ENCODE assay signal across 20 cellular contexts in the genomic region with DNA sequence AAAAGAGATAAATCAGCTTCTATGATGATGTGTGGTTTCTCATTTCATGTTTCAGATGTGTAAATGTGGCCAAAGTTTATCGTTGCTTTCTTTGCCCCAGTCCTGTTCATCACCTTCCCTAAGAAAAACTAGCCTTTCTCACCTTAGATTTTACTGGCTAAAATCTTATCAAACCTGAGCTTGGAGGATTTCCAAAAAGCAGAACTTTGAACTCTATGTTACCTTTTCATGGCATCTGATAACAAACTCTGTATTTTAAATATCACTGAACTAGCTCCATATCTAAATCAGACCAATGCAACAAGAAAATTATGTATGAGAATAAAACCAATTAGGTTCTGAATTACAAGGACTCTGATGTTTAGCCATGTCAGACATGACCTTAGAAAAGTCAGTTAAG.
DNase-seq lines count a peak whose midpoint lies in the region; ATAC-seq, FAIRE-seq and TF ChIP-seq lines count a peak whose summit lies in the region.
"Had no signal": no experiment of that assay in that cellular context is flagged by ENCODE, and none has a peak within 500 bp of the region (broad histone marks: within the 10 kb centered on the region; RNA-seq: fewer than 3 reads in every experiment).

No MANE protein-coding gene starts in this region.

- peak overlapping the region; percentile 18; the same call in 1 of the 2 replicates for H2AFZ ChIP-seq in SK-N-SH (ENCODE audit: low read depth)

- H3K4me2 ChIP-seq in SK-N-SH, result no peak overlapping the region
- H3K4me2 ChIP-seq: A549 had no signal

- H3K4me1 ChIP-seq in SK-N-SH (ENCODE audit: control insufficient read depth in 1 of 2, insufficient read depth in 2 of 2, low read depth in 1 of 2, low read length in 1 of 2), result no peaks in the 10 kb centered on the region; a peak in 1 of 4 replicates
- H3K4me1 ChIP-seq: A549 had no signal

- TF ChIP-seq EP300 in SK-N-SH (IDR thresholded peaks at IDR 0.05; ENCODE audit: borderline replicate concordance in 1 of 2, low read depth in 1 of 2, low read length in 1 of 2), result no peak

- CTCF ChIA-PET in SK-N-SH (lab: Yijun Ruan, JAX), result interaction anchor here (0.6 to 1.6 kb wide), 3 partner anchors 31 to 225 kb away, joined by 3 to 5 read pairs (median 3); no protein-coding TSS in a partner anchor

- no peaks in the 10 kb centered on the region for H3K9me2 ChIP-seq in SK-N-SH

- no peaks in the 10 kb centered on the region for H3F3A ChIP-seq in SK-N-SH (replicated peaks; ENCODE audit: insufficient read depth)

- no peaks in the 10 kb centered on the region for H4K20me1 ChIP-seq in SK-N-SH (ENCODE audit: insufficient read depth)

- no peaks in the 10 kb centered on the region for H3K79me2 ChIP-seq in SK-N-SH (ENCODE audit: insufficient read depth)

- FAIRE-seq in D721Med (lab: Jason Lieb, UNC), result peak; percentile 73
- FAIRE-seq: A549, GM12891, GM18507 had no signal

- no peak overlapping the region; a peak in 1 of 4 replicates for H3K27ac ChIP-seq in SK-N-SH (ENCODE audit: low read depth in 2 of 2, low read length in 1 of 2)
- H3K27ac ChIP-seq: A549 had no signal

- TF ChIP-seq RAD21 in SK-N-SH (IDR thresholded peaks at IDR 0.05; ENCODE audit: low read length), result no peak

- no peak overlapping the region for H3K9ac ChIP-seq in SK-N-SH

- POLR2A ChIA-PET in SK-N-SH (lab: Yijun Ruan, JAX), result no interaction called here

- WGBS in SK-N-SH (ENCODE audit: low lambda C conversion rate), result 47% methylated on average over 1 of the region's 1 CpG

- no peaks in the 10 kb centered on the region for H3K36me3 ChIP-seq in SK-N-SH (replicated peaks in 1 of 2; ENCODE audit: control insufficient read depth in 1 of 2, insufficient read depth in 2 of 2, low read length in 1 of 2)

- H3K4me3 ChIP-seq in SK-N-SH (ENCODE audit: low read depth in 2 of 2, low read length in 1 of 2), result no peak overlapping the region
- H3K4me3 ChIP-seq: A549 had no signal

- no peaks in the 10 kb centered on the region for H3K9me3 ChIP-seq in SK-N-SH
- H3K9me3 ChIP-seq: A549 had no signal

- DNase-seq in SK-N-SH (no peak), D721Med (ENCODE audit: insufficient read length, low spot score) (no peak), left lobe of liver (ENCODE audit: low spot score) (no peak), activated T-cell treated with anti-CD3 and anti-CD28 coated beads for 4 hours (no peak)
- no peak for DNase-seq in stimulated activated CD4-positive, alpha-beta T cell treated with anti-CD3 and anti-CD28 coated beads, Interleukin-4, amount 100 ng/mL, for 24 hours
- DNase-seq: 8988T; C1 segment of cervical spinal cord; Calu3; CD4-positive, alpha-beta memory T cell; COR-L47; DMS53; DMS79 treated with DMSO at 0.1 percent for 48 hours; GF-D8; GOT3; H7; HCEC 1CT had no signal

- TF ChIP-seq CTCF in SK-N-SH (IDR thresholded peaks at IDR 0.05), result no peak
- no peak for TF ChIP-seq CTCF in D721Med (IDR thresholded peaks at IDR 0.05; ENCODE audit: insufficient read depth, missing control alignments)

- ATAC-seq in SK-N-SH treated with all-trans-retinoic acid at 6 μM for 48 hours, result no peak
- ATAC-seq in left lobe of liver, result peak; percentile 83
- ATAC-seq: A549 had no signal

- H3K27me3 ChIP-seq in SK-N-SH (ENCODE audit: insufficient read depth), result no peaks in the 10 kb centered on the region

TF ChIP-seq in SK-N-SH, 30 proteins besides CTCF, POLR2A, EP300 and RAD21:
- TF ChIP-seq GABPA (IDR thresholded peaks at IDR 0.05; ENCODE audit: low read depth) (no peak), TCF12 (IDR thresholded peaks at IDR 0.05) (0 out of 2 replicates have a peak, but pooled peaks have one; percentile 8), SIN3A (IDR thresholded peaks at IDR 0.05; ENCODE audit: borderline replicate concordance, low read depth, low read length) (no peak), TEAD4 (IDR thresholded peaks at IDR 0.05; ENCODE audit: borderline replicate concordance, insufficient read depth) (no peak)
- TF ChIP-seq, protein P1, sequence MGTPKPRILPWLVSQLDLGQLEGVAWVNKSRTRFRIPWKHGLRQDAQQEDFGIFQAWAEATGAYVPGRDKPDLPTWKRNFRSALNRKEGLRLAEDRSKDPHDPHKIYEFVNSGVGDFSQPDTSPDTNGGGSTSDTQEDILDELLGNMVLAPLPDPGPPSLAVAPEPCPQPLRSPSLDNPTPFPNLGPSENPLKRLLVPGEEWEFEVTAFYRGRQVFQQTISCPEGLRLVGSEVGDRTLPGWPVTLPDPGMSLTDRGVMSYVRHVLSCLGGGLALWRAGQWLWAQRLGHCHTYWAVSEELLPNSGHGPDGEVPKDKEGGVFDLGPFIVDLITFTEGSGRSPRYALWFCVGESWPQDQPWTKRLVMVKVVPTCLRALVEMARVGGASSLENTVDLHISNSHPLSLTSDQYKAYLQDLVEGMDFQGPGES (IDR thresholded peaks at IDR 0.05; ENCODE audit: low read depth, low read length), result no peak
TF ChIP-seq in SK-N-SH: peak in this region for 1.

TF ChIP-seq in SK-N-SH treated with all-trans-retinoic acid at 6 μM for 48 hours, 23 proteins besides CTCF, POLR2A, EP300 and RAD21:
- TF ChIP-seq BACH2 (CRISPR knock-in tag; IDR thresholded peaks at IDR 0.05; ENCODE audit: borderline replicate concordance) (no peak), RARB (CRISPR knock-in tag; IDR thresholded peaks at IDR 0.05) (no peak), OSR1 (CRISPR knock-in tag; IDR thresholded peaks at IDR 0.05) (no peak), ZNF8 (CRISPR knock-in tag; IDR thresholded peaks at IDR 0.05) (no peak), ESRRG (CRISPR knock-in tag; IDR thresholded peaks at IDR 0.05) (no peak), CSDC2 (CRISPR knock-in tag; IDR thresholded peaks at IDR 0.05) (no peak), ZC3H10 (CRISPR knock-in tag; IDR thresholded peaks at IDR 0.05) (no peak), ZNF70 (CRISPR knock-in tag; IDR thresholded peaks at IDR 0.05) (no peak), SNAI2 (CRISPR knock-in tag; IDR thresholded peaks at IDR 0.05) (no peak), ISL1 (CRISPR knock-in tag; IDR thresholded peaks at IDR 0.05) (no peak), ZNF565 (CRISPR knock-in tag; conservative IDR thresholded peaks at IDR 0.05; ENCODE audit: low read depth) (no peak), PPARA (CRISPR knock-in tag; IDR thresholded peaks at IDR 0.05; ENCODE audit: borderline replicate concordance) (no peak), ZFP30 (CRISPR knock-in tag; IDR thresholded peaks at IDR 0.05) (no peak), ZFP3 (CRISPR knock-in tag; IDR thresholded peaks at IDR 0.05) (no peak), GLIS3 (CRISPR knock-in tag; IDR thresholded peaks at IDR 0.05) (no peak)
- TF ChIP-seq, protein P2, sequence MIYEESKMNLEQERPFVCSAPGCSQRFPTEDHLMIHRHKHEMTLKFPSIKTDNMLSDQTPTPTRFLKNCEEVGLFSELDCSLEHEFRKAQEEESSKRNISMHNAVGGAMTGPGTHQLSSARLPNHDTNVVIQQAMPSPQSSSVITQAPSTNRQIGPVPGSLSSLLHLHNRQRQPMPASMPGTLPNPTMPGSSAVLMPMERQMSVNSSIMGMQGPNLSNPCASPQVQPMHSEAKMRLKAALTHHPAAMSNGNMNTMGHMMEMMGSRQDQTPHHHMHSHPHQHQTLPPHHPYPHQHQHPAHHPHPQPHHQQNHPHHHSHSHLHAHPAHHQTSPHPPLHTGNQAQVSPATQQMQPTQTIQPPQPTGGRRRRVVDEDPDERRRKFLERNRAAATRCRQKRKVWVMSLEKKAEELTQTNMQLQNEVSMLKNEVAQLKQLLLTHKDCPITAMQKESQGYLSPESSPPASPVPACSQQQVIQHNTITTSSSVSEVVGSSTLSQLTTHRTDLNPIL (CRISPR knock-in tag; IDR thresholded peaks at IDR 0.05; ENCODE audit: low read depth), result no peak
